ENCODE assay signal across 9 cellular contexts in the genomic region with DNA sequence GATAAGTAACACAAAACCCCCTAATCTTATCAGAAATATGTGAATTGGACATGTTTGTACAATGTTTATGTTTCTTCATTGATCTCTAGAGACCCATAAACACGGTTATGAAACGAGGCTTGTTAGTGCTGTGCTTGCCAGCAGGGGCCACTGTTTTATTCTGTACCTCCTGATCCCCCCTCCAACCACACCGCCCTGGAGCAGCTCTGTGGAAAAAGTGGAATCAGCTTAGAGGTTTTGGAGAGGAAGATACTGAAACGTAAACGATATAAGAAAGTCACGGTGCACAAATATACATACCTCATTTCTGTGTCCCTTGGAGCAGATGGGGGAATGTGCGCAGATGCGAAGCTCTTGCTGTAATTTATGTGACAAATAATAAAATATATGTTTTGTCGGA. TPM values are rescaled to one million over a fixed set of nuclear protein-coding genes. Genes with fewer than 3 reads are reported as not detected.
DNase-seq lines count a peak whose midpoint lies in the region; ATAC-seq, FAIRE-seq and TF ChIP-seq lines count a peak whose summit lies in the region.
"Not testable (repeated sequence)": the region's sequence is repeated elsewhere in the genome, so short reads cannot be mapped to it uniquely, and the experiment has no call there.
"Had no signal": no experiment of that assay in that cellular context is flagged by ENCODE, and none has a peak within 500 bp of the region (broad histone marks: within the 10 kb centered on the region; RNA-seq: fewer than 3 reads in every experiment).

No MANE protein-coding gene starts in this region.

- TF ChIP-seq CTCF in LNCAP (IDR thresholded peaks at IDR 0.05) (peak; percentile 26; the same call in 1 of the 2 replicates), upper lobe of right lung (IDR thresholded peaks at IDR 0.05) (peak; percentile 14)
- not testable (repeated sequence) for TF ChIP-seq CTCF in WTC11 (IDR thresholded peaks at IDR 0.05); endothelial cell of umbilical vein (IDR thresholded peaks at IDR 0.05; ENCODE audit: extremely low read depth in 1 of 2, insufficient read depth in 1 of 2, low read depth in 1 of 2, low read length in 2 of 2)

- ATAC-seq in WTC11 = peak; percentile 58
- peak; percentile 73 for ATAC-seq in left ventricle myocardium superior
- ATAC-seq in upper lobe of right lung = peak; percentile 63

- not testable (repeated sequence) for H2BK5ac ChIP-seq in mesendoderm (ENCODE audit: low read length)

- POLR2A ChIA-PET in WTC11 (lab: Charles Lee); endothelial cell of umbilical vein (lab: Charles Lee): not testable (repeated sequence)

- no CpG with 5 or more reads among the region's 9 CpGs for WGBS in mesendoderm (ENCODE audit: extremely low coverage, insufficient coverage, low lambda C conversion rate)

- not testable (repeated sequence) for H2BK120ac ChIP-seq in mesendoderm (ENCODE audit: low read depth, low read length)

- not testable (repeated sequence) for H3K27ac Mint-ChIP-seq in WTC11

- H3K27me3 ChIP-seq in endothelial cell of umbilical vein (ENCODE audit: control insufficient read depth in 2 of 2, insufficient read depth in 2 of 2, low read length in 2 of 2); mesendoderm (ENCODE audit: insufficient read depth, low read length, poor library complexity); upper lobe of right lung: not testable (repeated sequence)

- H3K18ac ChIP-seq in mesendoderm (ENCODE audit: low read length) = not testable (repeated sequence)

- DNase-seq in DMS153 (lab: John Stamatoyannopoulos, UW) (peak; percentile 2), NCI-H69 (lab: John Stamatoyannopoulos, UW) (peak; percentile 54), WTC11 (ENCODE audit: low spot score) (peak; percentile 36), mesendoderm (peak; percentile 36)
- not testable (repeated sequence) for DNase-seq in endothelial cell of umbilical vein (ENCODE audit: low read depth, low spot score); left ventricle myocardium superior; upper lobe of right lung

- peaks cover 23% of the 10 kb centered on the region for H3K4me1 Mint-ChIP-seq in WTC11

- H3K9me1 ChIP-seq in endothelial cell of umbilical vein (replicated peaks; ENCODE audit: control insufficient read depth, extremely low read depth, insufficient read depth, low read length) = not testable (repeated sequence)

- H3K79me2 ChIP-seq in endothelial cell of umbilical vein (ENCODE audit: control insufficient read depth, insufficient read depth, low read length); mesendoderm (ENCODE audit: control insufficient read depth, insufficient read depth, low read length): not testable (repeated sequence)

- H3K4me2 ChIP-seq in endothelial cell of umbilical vein (ENCODE audit: insufficient read depth, low read length); mesendoderm (ENCODE audit: low read length): not testable (repeated sequence)

- not testable (repeated sequence) for H3K36me3 Mint-ChIP-seq in WTC11

- H2BK15ac ChIP-seq in mesendoderm (replicated peaks; ENCODE audit: low read depth) = not testable (repeated sequence)

- peak overlapping the region; percentile 38 for H3K4me3 Mint-ChIP-seq in WTC11

- H3K9ac ChIP-seq in endothelial cell of umbilical vein (replicated peaks; ENCODE audit: extremely low read depth, insufficient read depth, low read length); mesendoderm (ENCODE audit: low read length): not testable (repeated sequence)

- not testable (repeated sequence) for H2AK5ac ChIP-seq in mesendoderm (ENCODE audit: low read length)

- not testable (repeated sequence) for H3K27ac ChIP-seq in endothelial cell of umbilical vein (ENCODE audit: insufficient read depth, low read depth, low read length); mesendoderm (ENCODE audit: low read depth, low read length); upper lobe of right lung

- BruUV-seq in endothelial cell of umbilical vein (replicated peaks; lab: Mats Ljungman, UMichigan) = not testable (repeated sequence)

- not testable (repeated sequence) for H3K4me3 ChIP-seq in endothelial cell of umbilical vein (replicated peaks in 1 of 3; ENCODE audit: insufficient read depth in 1 of 3, low read depth in 1 of 3, low read length in 3 of 3); mesendoderm (ENCODE audit: low read length); upper lobe of right lung

- H3K9me3 Mint-ChIP-seq in WTC11 = not testable (repeated sequence)

- H3K23ac ChIP-seq in mesendoderm (ENCODE audit: low read length) = not testable (repeated sequence)

- H3K27me3 Mint-ChIP-seq in WTC11 (ENCODE audit: low read depth) = not testable (repeated sequence)

- intact Hi-C loops in endothelial cell of umbilical vein (cut with micrococcal nuclease); left ventricle myocardium superior (cut with micrococcal nuclease); upper lobe of right lung (cut with DNase I): not testable (repeated sequence)

- H3K4me1 ChIP-seq in endothelial cell of umbilical vein (ENCODE audit: control insufficient read depth, extremely low read depth, insufficient read depth, low read length); mesendoderm (ENCODE audit: control insufficient read depth, low read depth, low read length); upper lobe of right lung: not testable (repeated sequence)

- not testable (repeated sequence) for H4K5ac ChIP-seq in mesendoderm (ENCODE audit: low read length)

- not testable (repeated sequence) for H3K36me3 ChIP-seq in endothelial cell of umbilical vein (ENCODE audit: control insufficient read depth in 2 of 2, extremely low read depth in 1 of 2, insufficient read depth in 2 of 2, low read length in 2 of 2); mesendoderm (ENCODE audit: control insufficient read depth, insufficient read depth, low read length); upper lobe of right lung

- H4K20me1 ChIP-seq in endothelial cell of umbilical vein (replicated peaks; ENCODE audit: control insufficient read depth, extremely low read depth, insufficient read depth, low read length) = not testable (repeated sequence)

- dilution Hi-C loops in endothelial cell of umbilical vein (cut with MboI; ENCODE audit: extremely low pct_ligation_motif_present, low sequenced_read_pairs) = not testable (repeated sequence)

- H3K4ac ChIP-seq in mesendoderm (ENCODE audit: low read depth, low read length) = not testable (repeated sequence)

- not testable (repeated sequence) for H3K9me3 ChIP-seq in endothelial cell of umbilical vein (replicated peaks; ENCODE audit: control insufficient read depth, insufficient read depth, low read length); upper lobe of right lung

- H3K79me1 ChIP-seq in mesendoderm (ENCODE audit: low read length) = not testable (repeated sequence)

- TF ChIP-seq POLR2A in endothelial cell of umbilical vein (IDR thresholded peaks at IDR 0.05; ENCODE audit: low read depth, low read length) = not testable (repeated sequence)

- H3K56ac ChIP-seq in mesendoderm (ENCODE audit: low read length) = not testable (repeated sequence)

- H4K8ac ChIP-seq in mesendoderm (ENCODE audit: low read depth, low read length) = not testable (repeated sequence)

- H2AFZ ChIP-seq in endothelial cell of umbilical vein (ENCODE audit: low read depth, low read length) = not testable (repeated sequence)

- CTCF ChIA-PET in WTC11 (lab: Charles Lee) = interaction anchor here (0.6 to 3.8 kb wide), 12 partner anchors 9 to 323 kb away, joined by 3 to 44 read pairs (median 9); partner anchors contain the start of genes ZNF765 and ZNF845
- CTCF ChIA-PET in endothelial cell of umbilical vein (lab: Charles Lee) = interaction anchor here (0.8 to 3.4 kb wide), 4 partner anchors 228 to 842 kb away, joined by 3 to 61 read pairs (median 8); no protein-coding TSS in a partner anchor

- FAIRE-seq in endothelial cell of umbilical vein (lab: Jason Lieb, UNC) = peak; percentile 87

RNA-seq across cellular contexts. Expression of gene ZNF761, which starts 8.1 kb away (rescaled TPM):
- total RNA-seq in WTC11 (2021) (28.4 to 29.7 TPM (median 29.4 TPM) in 3 replicates), endothelial cell of umbilical vein (7.3 and 8.8 TPM in 2 replicates), left ventricle myocardium superior (4.1 TPM), upper lobe of right lung (12.1 TPM)
- 5.7 and 6.4 TPM in 2 replicates for polyA plus RNA-seq in endothelial cell of umbilical vein
- polyA plus RNA-seq in endothelial cell of umbilical vein (2011; cell fraction: cytosol; rRNA removed) = 6.9 and 7.0 TPM in 2 replicates
- polyA plus RNA-seq in endothelial cell of umbilical vein (2011; cell fraction: nucleus; rRNA removed) = 14.9 and 18.5 TPM in 2 replicates
- polyA plus RNA-seq in endothelial cell of umbilical vein (2012) = 9.5 and 9.7 TPM in 2 replicates
- 4.3 and 6.2 TPM in 2 replicates for polyA minus RNA-seq in endothelial cell of umbilical vein
- 2.8 TPM for polyA minus RNA-seq in endothelial cell of umbilical vein (2011; cell fraction: cytosol; rRNA and poly(A)+ RNA removed)
- polyA minus RNA-seq in endothelial cell of umbilical vein (2011; cell fraction: nucleus; rRNA and poly(A)+ RNA removed) = 6.2 and 8.7 TPM in 2 replicates
- 15.1 TPM for polyA plus RNA-seq in mesendoderm (2013, experiment 1 of 2)
- 14.8 TPM for polyA plus RNA-seq in mesendoderm (2013, experiment 2 of 2)

RNA-seq across cellular contexts. Expression of gene ZNF765, which starts 28.7 kb away (rescaled TPM):
- total RNA-seq in WTC11 (2021) = 18.3 to 23.6 TPM (median 19.6 TPM) in 3 replicates
- total RNA-seq in endothelial cell of umbilical vein = 7.3 and 7.7 TPM in 2 replicates
- 2.5 and 2.7 TPM in 2 replicates for polyA plus RNA-seq in endothelial cell of umbilical vein
- 2.5 and 2.7 TPM in 2 replicates for polyA plus RNA-seq in endothelial cell of umbilical vein (2011; cell fraction: cytosol; rRNA removed)
- polyA plus RNA-seq in endothelial cell of umbilical vein (2011; cell fraction: nucleus; rRNA removed) = 10.9 and 13.6 TPM in 2 replicates
- 5.0 and 5.7 TPM in 2 replicates for polyA plus RNA-seq in endothelial cell of umbilical vein (2012)
- 9.4 and 10.1 TPM in 2 replicates for polyA minus RNA-seq in endothelial cell of umbilical vein
- polyA minus RNA-seq in endothelial cell of umbilical vein (2011; cell fraction: cytosol; rRNA and poly(A)+ RNA removed) = 4.3 TPM
- polyA minus RNA-seq in endothelial cell of umbilical vein (2011; cell fraction: nucleus; rRNA and poly(A)+ RNA removed) = 10.8 and 15.8 TPM in 2 replicates
- total RNA-seq in left ventricle myocardium superior = 4.7 TPM
- polyA plus RNA-seq in mesendoderm (2013, experiment 1 of 2) = 7.5 TPM
- 6.6 TPM for polyA plus RNA-seq in mesendoderm (2013, experiment 2 of 2)
- total RNA-seq in upper lobe of right lung = 12.4 TPM

RNA-seq across cellular contexts. Expression of gene ZNF813, which starts 43.8 kb away (rescaled TPM):
- 15.2 to 17.6 TPM (median 17.5 TPM) in 3 replicates for total RNA-seq in WTC11 (2021)
- total RNA-seq in endothelial cell of umbilical vein = 2.3 TPM in 2 replicates
- 0.37 and 0.47 TPM in 2 replicates for polyA plus RNA-seq in endothelial cell of umbilical vein
- 0.68 and 0.85 TPM in 2 replicates for polyA plus RNA-seq in endothelial cell of umbilical vein (2011; cell fraction: cytosol; rRNA removed)
- polyA plus RNA-seq in endothelial cell of umbilical vein (2011; cell fraction: nucleus; rRNA removed) = 0.78 and 1.0 TPM in 2 replicates
- polyA plus RNA-seq in endothelial cell of umbilical vein (2012) = 1.4 and 2.4 TPM in 2 replicates
- polyA minus RNA-seq in endothelial cell of umbilical vein = 2.8 TPM in 2 replicates
- 1.0 TPM for polyA minus RNA-seq in endothelial cell of umbilical vein (2011; cell fraction: cytosol; rRNA and poly(A)+ RNA removed)
- polyA minus RNA-seq in endothelial cell of umbilical vein (2011; cell fraction: nucleus; rRNA and poly(A)+ RNA removed) = 2.5 and 2.6 TPM in 2 replicates
- total RNA-seq in left ventricle myocardium superior = 1.3 TPM
- polyA plus RNA-seq in mesendoderm (2013, experiment 1 of 2) = 5.8 TPM
- polyA plus RNA-seq in mesendoderm (2013, experiment 2 of 2) = 5.7 TPM
- 4.6 TPM for total RNA-seq in upper lobe of right lung
- total RNA-seq: NCI-H460 had no signal

RNA-seq across cellular contexts. Expression of gene ZNF525, which starts 58.2 kb away (rescaled TPM):
- 46.9 to 59.7 TPM (median 48.6 TPM) in 3 replicates for total RNA-seq in WTC11 (2021)
- 3.7 and 3.8 TPM in 2 replicates for total RNA-seq in endothelial cell of umbilical vein
- 0.59 and 1.2 TPM in 2 replicates for polyA plus RNA-seq in endothelial cell of umbilical vein
- 1.2 and 1.3 TPM in 2 replicates for polyA plus RNA-seq in endothelial cell of umbilical vein (2011; cell fraction: cytosol; rRNA removed)
- polyA plus RNA-seq in endothelial cell of umbilical vein (2011; cell fraction: nucleus; rRNA removed) = 3.6 and 4.1 TPM in 2 replicates
- polyA plus RNA-seq in endothelial cell of umbilical vein (2012) = 1.9 and 2.1 TPM in 2 replicates
- 1.2 and 3.0 TPM in 2 replicates for polyA minus RNA-seq in endothelial cell of umbilical vein
- 2.0 TPM for polyA minus RNA-seq in endothelial cell of umbilical vein (2011; cell fraction: cytosol; rRNA and poly(A)+ RNA removed)
- 1.8 and 3.7 TPM in 2 replicates for polyA minus RNA-seq in endothelial cell of umbilical vein (2011; cell fraction: nucleus; rRNA and poly(A)+ RNA removed)
- 2.5 TPM for total RNA-seq in left ventricle myocardium superior
- 13.2 TPM for polyA plus RNA-seq in mesendoderm (2013, experiment 1 of 2)
- 12.1 TPM for polyA plus RNA-seq in mesendoderm (2013, experiment 2 of 2)
- total RNA-seq in upper lobe of right lung = 9.4 TPM
